In genomic region chr14:104856869-104857860, GRCh38 we compare ENCODE assay signal across 18 cellular contexts. TPM values are rescaled to one million over a fixed set of nuclear protein-coding genes. Genes with fewer than 3 reads are reported as not detected.
DNase-seq lines count a peak whose midpoint lies in the region; ATAC-seq and TF ChIP-seq lines count a peak whose summit lies in the region.
"Had no signal": no experiment of that assay in that cellular context is flagged by ENCODE, and none has a peak within 500 bp of the region (broad histone marks: within the 10 kb centered on the region; RNA-seq: fewer than 3 reads in every experiment).

No MANE protein-coding gene starts in this region.

- H2AFZ ChIP-seq in SK-N-SH (ENCODE audit: low read depth): no peak overlapping the region

- H3K4me3 ChIP-seq in mucosa of descending colon (no peak overlapping the region), upper lobe of right lung (no peak overlapping the region), SK-N-SH (ENCODE audit: low read depth in 2 of 2, low read length in 1 of 2) (no peak overlapping the region), transverse colon (no peak overlapping the region)
- H3K4me3 ChIP-seq in CD8-positive, alpha-beta T cell (ENCODE audit: low read depth, low read length): no peak overlapping the region
- H3K4me3 ChIP-seq: left lung, pancreas, skin epidermis, thyroid gland had no signal

- ATAC-seq in mucosa of descending colon: peak; percentile 6
- no peak for ATAC-seq in upper lobe of right lung
- no peak for ATAC-seq in CD8-positive, alpha-beta T cell

- H3K9me2 ChIP-seq in SK-N-SH: no peaks in the 10 kb centered on the region

- no peak overlapping the region for H3K27ac Mint-ChIP-seq in activated CD4-positive, alpha-beta T cell treated with anti-CD3 and anti-CD28 coated beads, Interleukin-2, amount 10 ng/mL, durations not matched to agents 24 days and 14 days
- H3K27ac Mint-ChIP-seq in CD8-positive, alpha-beta T cell: no peak overlapping the region
- H3K27ac Mint-ChIP-seq: activated T-helper 1 cell treated with anti-CD3 and anti-CD28 coated beads, Interleukin-12 subunit alpha, Interleukin-12 subunit beta, Interleukin-2, Interleukin-4 antibody, amounts not matched to agents 30 ng/mL and 10 ng/mL and 1 ng/mL, durations not matched to agents 14 hours and 24 hours and 36 hours had no signal

- no peak for TF ChIP-seq RAD21 in SK-N-SH (IDR thresholded peaks at IDR 0.05; ENCODE audit: low read length)

- H3K79me2 ChIP-seq in SK-N-SH (ENCODE audit: insufficient read depth): no peaks in the 10 kb centered on the region

- TF ChIP-seq EP300 in SK-N-SH (IDR thresholded peaks at IDR 0.05; ENCODE audit: borderline replicate concordance in 1 of 2, low read depth in 1 of 2, low read length in 1 of 2) (no peak), transverse colon (IDR thresholded peaks at IDR 0.05; ENCODE audit: low read depth) (no peak)

- no peaks in the 10 kb centered on the region for H3K4me1 ChIP-seq in mucosa of descending colon (ENCODE audit: low read depth)
- no peaks in the 10 kb centered on the region for H3K4me1 ChIP-seq in upper lobe of right lung
- no peaks in the 10 kb centered on the region for H3K4me1 ChIP-seq in CD8-positive, alpha-beta T cell (ENCODE audit: insufficient read depth, low read length)
- H3K4me1 ChIP-seq in SK-N-SH (ENCODE audit: control insufficient read depth in 1 of 2, insufficient read depth in 2 of 2, low read depth in 1 of 2, low read length in 1 of 2): no peaks in the 10 kb centered on the region
- no peaks in the 10 kb centered on the region for H3K4me1 ChIP-seq in transverse colon
- H3K4me1 ChIP-seq: left lung, pancreas, thyroid gland had no signal

- intact Hi-C loops in activated CD4-positive, alpha-beta T cell treated with anti-CD3 and anti-CD28 coated beads, Interleukin-2, amount 10 ng/mL, durations not matched to agents 24 days and 14 days (cut with micrococcal nuclease): no loop called here
- intact Hi-C loops in mucosa of descending colon (cut with DNase I, micrococcal nuclease): no loop called here
- intact Hi-C loops in upper lobe of right lung (cut with DNase I): no loop called here
- intact Hi-C loops in CD8-positive, alpha-beta T cell (cut with DNase I, micrococcal nuclease): no loop called here
- intact Hi-C loops in transverse colon (cut with DNase I; ENCODE audit: low total_unique reads): no loop called here

- POLR2A ChIA-PET in CD8-positive, alpha-beta T cell (lab: Charles Lee): no interaction called here
- POLR2A ChIA-PET in SK-N-SH (lab: Yijun Ruan, JAX): no interaction called here

- peaks cover 5% of the 10 kb centered on the region for H3K27me3 Mint-ChIP-seq in activated CD4-positive, alpha-beta T cell treated with anti-CD3 and anti-CD28 coated beads, Interleukin-2, amount 10 ng/mL, durations not matched to agents 24 days and 14 days
- H3K27me3 Mint-ChIP-seq in CD8-positive, alpha-beta T cell (ENCODE audit: low read depth): peaks cover 7% of the 10 kb centered on the region

- no peaks in the 10 kb centered on the region for H3K36me3 ChIP-seq in mucosa of descending colon (ENCODE audit: low read depth)
- H3K36me3 ChIP-seq in upper lobe of right lung: no peaks in the 10 kb centered on the region
- no peaks in the 10 kb centered on the region for H3K36me3 ChIP-seq in CD8-positive, alpha-beta T cell (ENCODE audit: insufficient read depth, low read length)
- H3K36me3 ChIP-seq in SK-N-SH (replicated peaks in 1 of 2; ENCODE audit: control insufficient read depth in 1 of 2, insufficient read depth in 2 of 2, low read length in 1 of 2): no peaks in the 10 kb centered on the region
- H3K36me3 ChIP-seq in transverse colon: no peaks in the 10 kb centered on the region
- H3K36me3 ChIP-seq: left lung, pancreas, thyroid gland had no signal

- DNase-seq in activated CD4-positive, alpha-beta T cell treated with anti-CD3 and anti-CD28 coated beads, Interleukin-2, amount 10 ng/mL, durations not matched to agents 24 days and 14 days: peak; percentile 53
- DNase-seq in activated CD4-positive, alpha-beta T cell treated with anti-CD3 and anti-CD28 coated beads, Interleukin-2, amount 50 U/mL, for 4 hours: no peak
- DNase-seq in foreskin melanocyte: peak; percentile 94
- no peak for DNase-seq in mucosa of descending colon
- DNase-seq in upper lobe of right lung: peak; percentile 17
- DNase-seq in CD8-positive, alpha-beta T cell: no peak
- no peak for DNase-seq in SK-N-SH
- DNase-seq in transverse colon: no peak
- DNase-seq: DND-41; effector CD8-positive, alpha-beta T cell; left lung; NCI-H1105 treated with DMSO at 0.1 percent for 48 hours; NCI-H774; thyroid gland had no signal

- H3K27ac ChIP-seq in upper lobe of right lung: no peak overlapping the region
- no peak overlapping the region for H3K27ac ChIP-seq in CD8-positive, alpha-beta T cell (ENCODE audit: low read depth, low read length)
- H3K27ac ChIP-seq in SK-N-SH (ENCODE audit: low read depth in 2 of 2, low read length in 1 of 2): no peak overlapping the region
- no peak overlapping the region for H3K27ac ChIP-seq in transverse colon
- H3K27ac ChIP-seq: left lung, pancreas, skin epidermis, thyroid gland had no signal

- H3K4me1 Mint-ChIP-seq in activated CD4-positive, alpha-beta T cell treated with anti-CD3 and anti-CD28 coated beads, Interleukin-2, amount 10 ng/mL, durations not matched to agents 24 days and 14 days: no peaks in the 10 kb centered on the region
- no peaks in the 10 kb centered on the region for H3K4me1 Mint-ChIP-seq in CD8-positive, alpha-beta T cell (ENCODE audit: low read depth)
- H3K4me1 Mint-ChIP-seq: central memory CD8-positive, alpha-beta T cell had no signal

- WGBS in SK-N-SH (ENCODE audit: low lambda C conversion rate): 77% methylated on average over 24 of the region's 25 CpGs
- WGBS in transverse colon (ENCODE audit: low coverage in 1 of 2), 2 donors: 70 to 82% methylated on average over 7 to 25 of the region's 25 CpGs

- no peak for TF ChIP-seq CTCF in mucosa of descending colon (IDR thresholded peaks at IDR 0.05)
- TF ChIP-seq CTCF in upper lobe of right lung (IDR thresholded peaks at IDR 0.05): no peak
- TF ChIP-seq CTCF in CD8-positive, alpha-beta T cell (IDR thresholded peaks at IDR 0.05): no peak
- TF ChIP-seq CTCF in SK-N-SH (IDR thresholded peaks at IDR 0.05): no peak
- TF ChIP-seq CTCF in transverse colon (IDR thresholded peaks at IDR 0.05): no peak

- CTCF ChIA-PET in CD8-positive, alpha-beta T cell (lab: Charles Lee): no interaction called here
- CTCF ChIA-PET in SK-N-SH (lab: Yijun Ruan, JAX): interaction anchor here (0.7 to 1.7 kb wide), 2 partner anchors 13 to 88 kb away, joined by 3 to 4 read pairs; no protein-coding TSS in a partner anchor

- H3K4me2 ChIP-seq in SK-N-SH: no peak overlapping the region

- H3K27me3 ChIP-seq in upper lobe of right lung: no peaks in the 10 kb centered on the region
- H3K27me3 ChIP-seq in CD8-positive, alpha-beta T cell (ENCODE audit: insufficient read depth, low read length): no peaks in the 10 kb centered on the region
- peaks cover 18% of the 10 kb centered on the region; the same call in 1 of the 2 replicates for H3K27me3 ChIP-seq in SK-N-SH (ENCODE audit: insufficient read depth)
- peaks cover 19% of the 10 kb centered on the region for H3K27me3 ChIP-seq in transverse colon
- H3K27me3 ChIP-seq: pancreas, thyroid gland had no signal

- in situ Hi-C loops in transverse colon (cut with MboI; ENCODE audit: low pct_ligation_motif_present in 1 of 4, low pct_unique_long_range_greater_than_20kb in 1 of 4, low sequenced_read_pairs in 3 of 4): no loop called here

- H3K9me3 ChIP-seq in mucosa of descending colon (no peaks in the 10 kb centered on the region), upper lobe of right lung (no peaks in the 10 kb centered on the region), SK-N-SH (no peaks in the 10 kb centered on the region), transverse colon (no peaks in the 10 kb centered on the region)
- no peaks in the 10 kb centered on the region for H3K9me3 ChIP-seq in CD8-positive, alpha-beta T cell (ENCODE audit: low read length)
- H3K9me3 ChIP-seq: left lung, pancreas, thyroid gland had no signal

- no peak for TF ChIP-seq POLR2A in transverse colon (IDR thresholded peaks at IDR 0.05)

- H3K4me3 Mint-ChIP-seq in activated CD4-positive, alpha-beta T cell treated with anti-CD3 and anti-CD28 coated beads, Interleukin-2, amount 10 ng/mL, durations not matched to agents 24 days and 14 days: no peak overlapping the region
- no peak overlapping the region for H3K4me3 Mint-ChIP-seq in CD8-positive, alpha-beta T cell
- H3K4me3 Mint-ChIP-seq: activated T-helper 1 cell treated with anti-CD3 and anti-CD28 coated beads, Interleukin-12 subunit alpha, Interleukin-12 subunit beta, Interleukin-2, Interleukin-4 antibody, amounts not matched to agents 30 ng/mL and 10 ng/mL and 1 ng/mL, durations not matched to agents 14 hours and 24 hours and 36 hours; central memory CD8-positive, alpha-beta T cell had no signal

- H3K36me3 Mint-ChIP-seq in activated CD4-positive, alpha-beta T cell treated with anti-CD3 and anti-CD28 coated beads, Interleukin-2, amount 10 ng/mL, durations not matched to agents 24 days and 14 days (ENCODE audit: low read depth): no peaks in the 10 kb centered on the region
- H3K36me3 Mint-ChIP-seq in CD8-positive, alpha-beta T cell: no peaks in the 10 kb centered on the region

- no peak overlapping the region for H3K9ac ChIP-seq in SK-N-SH

- H3K9me3 Mint-ChIP-seq in activated CD4-positive, alpha-beta T cell treated with anti-CD3 and anti-CD28 coated beads, Interleukin-2, amount 10 ng/mL, durations not matched to agents 24 days and 14 days: no peaks in the 10 kb centered on the region
- no peaks in the 10 kb centered on the region for H3K9me3 Mint-ChIP-seq in CD8-positive, alpha-beta T cell
- H3K9me3 Mint-ChIP-seq: activated T-helper 1 cell treated with anti-CD3 and anti-CD28 coated beads, Interleukin-12 subunit alpha, Interleukin-12 subunit beta, Interleukin-2, Interleukin-4 antibody, amounts not matched to agents 30 ng/mL and 10 ng/mL and 1 ng/mL, durations not matched to agents 14 hours and 24 hours and 36 hours; central memory CD8-positive, alpha-beta T cell had no signal

- H4K20me1 ChIP-seq in SK-N-SH (ENCODE audit: insufficient read depth): no peaks in the 10 kb centered on the region

- no peaks in the 10 kb centered on the region for H3F3A ChIP-seq in SK-N-SH (replicated peaks; ENCODE audit: insufficient read depth)

RNA-seq across cellular contexts. Expression of gene CEP170B, which starts 7.9 kb away (rescaled TPM):
- 8.3 and 9.0 TPM in 2 replicates for total RNA-seq in activated CD4-positive, alpha-beta T cell treated with anti-CD3 and anti-CD28 coated beads, Interleukin-2, amount 10 ng/mL, durations not matched to agents 24 days and 14 days
- total RNA-seq in mucosa of descending colon (10 to 100 TPM; 66.8 to 89.9 (median 69.9) TPM), upper lobe of right lung (30.3 TPM), transverse colon (100 to 1,000 TPM in 2 of 4 donors, 10 to 100 TPM in 2; 56.0 to 195 (median 109) TPM)
- total RNA-seq in CD8-positive, alpha-beta T cell: 1 to 10 TPM; 1.6 to 1.7 TPM
- polyA plus RNA-seq in SK-N-SH (2012; rRNA removed): 7.7 and 11.0 TPM in 2 replicates
- polyA plus RNA-seq in SK-N-SH (2012; cell fraction: cytosol; rRNA removed): 3.9 and 5.9 TPM in 2 replicates
- polyA plus RNA-seq in SK-N-SH (2012; cell fraction: nucleus; rRNA removed): 52.8 and 69.2 TPM in 2 replicates

RNA-seq across cellular contexts. Expression of gene ZBTB42, which starts 56.3 kb away (rescaled TPM):
- total RNA-seq in activated CD4-positive, alpha-beta T cell treated with anti-CD3 and anti-CD28 coated beads, Interleukin-2, amount 10 ng/mL, durations not matched to agents 24 days and 14 days: 4.9 and 5.5 TPM in 2 replicates
- total RNA-seq in mucosa of descending colon (10 to 100 TPM in 1 of 3 donors, 1 to 10 TPM in 2; 6.5 to 10.6 (median 7.8) TPM), upper lobe of right lung (12.3 TPM), transverse colon (10 to 100 TPM in 2 of 4 donors, 1 to 10 TPM in 2; 5.9 to 24.3 (median 11.7) TPM)
- 1 to 10 TPM; 2.0 to 2.3 TPM for total RNA-seq in CD8-positive, alpha-beta T cell
- 2.9 and 3.1 TPM in 2 replicates for polyA plus RNA-seq in SK-N-SH (2012; rRNA removed)
- polyA plus RNA-seq in SK-N-SH (2012; cell fraction: cytosol; rRNA removed): 1.4 and 2.2 TPM in 2 replicates
- 1.7 TPM in 2 replicates for polyA plus RNA-seq in SK-N-SH (2012; cell fraction: nucleus; rRNA removed)

Comparison
In these comparisons a context has a peak if more than half of its experiments do, and no peak if none do; other contexts are left out.
1. DNase-seq: peak in activated CD4-positive, alpha-beta T cell treated with anti-CD3 and anti-CD28 coated beads, Interleukin-2, amount 10 ng/mL, durations not matched to agents 24 days and 14 days (single experiment), foreskin melanocyte (single experiment) and upper lobe of right lung (single experiment); none in activated CD4-positive, alpha-beta T cell treated with anti-CD3 and anti-CD28 coated beads, Interleukin-2, amount 50 U/mL, for 4 hours (0 of 2), mucosa of descending colon (0 of 3), CD8-positive, alpha-beta T cell (0 of 7), SK-N-SH (single experiment) and transverse colon (single experiment).